29 cellular contexts compared by ENCODE assay signal in the genomic region with DNA sequence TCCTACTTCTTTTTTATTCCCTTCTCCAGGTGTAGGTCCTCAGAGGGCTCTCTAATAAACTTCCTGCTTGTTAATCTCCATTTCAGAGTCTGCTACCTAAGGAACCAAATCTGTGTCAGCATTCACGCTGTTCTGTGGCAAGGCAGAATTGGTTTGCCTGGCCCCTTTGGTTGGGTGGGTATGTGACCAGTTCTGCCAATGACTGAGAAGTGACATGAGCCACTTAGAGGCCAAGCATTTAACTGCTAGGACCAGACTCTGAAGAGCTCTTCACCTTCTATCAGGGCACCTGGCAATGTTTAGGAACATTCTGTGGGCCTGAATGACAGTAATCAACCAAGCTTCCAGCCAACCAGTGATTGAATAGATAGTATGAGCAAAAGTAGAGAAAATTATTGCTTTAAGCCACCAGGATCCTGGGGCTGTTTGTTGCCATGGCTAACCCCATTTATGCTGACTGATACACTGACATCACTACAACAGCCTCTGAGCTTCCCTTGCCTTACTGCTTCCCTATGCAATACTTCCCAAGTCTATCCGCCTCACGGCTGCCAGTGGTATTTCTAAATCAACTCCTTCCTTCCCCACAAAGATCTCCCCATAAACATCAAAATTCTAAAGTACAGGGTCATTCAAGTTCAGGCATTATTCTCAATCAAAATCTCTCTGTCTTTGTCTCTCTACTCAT.
"Had no signal": no experiment of that assay in that cellular context is flagged by ENCODE, and none has a peak within 500 bp of the region (broad histone marks: within the 10 kb centered on the region; RNA-seq: fewer than 3 reads in every experiment).

No MANE protein-coding gene starts in this region.

- H3K9me3 ChIP-seq: esophagus muscularis mucosa, heart left ventricle, psoas muscle, transverse colon, vagina had no signal

- H3K27ac ChIP-seq: brain microvascular endothelial cell, esophagus muscularis mucosa, foreskin keratinocyte, parathyroid adenoma, psoas muscle, transverse colon, vagina, VCaP had no signal

- H3K4me1 ChIP-seq: parathyroid adenoma, psoas muscle, transverse colon, vagina had no signal

- H3K4me3 Mint-ChIP-seq: activated naive CD4-positive, alpha-beta T cell treated with anti-CD3 and anti-CD28 coated beads, Interleukin-2, amount 10 ng/mL, durations not matched to agents 7 days and 5 days; immature natural killer cell; naive thymus-derived CD8-positive, alpha-beta T cell; neural crest cell had no signal

- ATAC-seq: foreskin keratinocyte; left colon; naive thymus-derived CD8-positive, alpha-beta T cell; psoas muscle had no signal

- H3K9me3 Mint-ChIP-seq: activated naive CD4-positive, alpha-beta T cell treated with anti-CD3 and anti-CD28 coated beads, Interleukin-2, amount 10 ng/mL, durations not matched to agents 7 days and 5 days; immature natural killer cell; neural crest cell had no signal

- H3K27ac Mint-ChIP-seq: activated naive CD4-positive, alpha-beta T cell treated with anti-CD3 and anti-CD28 coated beads, Interleukin-2, amount 10 ng/mL, durations not matched to agents 7 days and 5 days; naive thymus-derived CD8-positive, alpha-beta T cell had no signal

- H3K36me3 Mint-ChIP-seq: activated naive CD4-positive, alpha-beta T cell treated with anti-CD3 and anti-CD28 coated beads, Interleukin-2, amount 10 ng/mL, durations not matched to agents 7 days and 5 days; naive thymus-derived CD8-positive, alpha-beta T cell had no signal

- H3K4me3 ChIP-seq: esophagus muscularis mucosa, heart left ventricle, psoas muscle, transverse colon, vagina had no signal

- H3K4me1 Mint-ChIP-seq: activated naive CD4-positive, alpha-beta T cell treated with anti-CD3 and anti-CD28 coated beads, Interleukin-2, amount 10 ng/mL, durations not matched to agents 7 days and 5 days; naive thymus-derived CD8-positive, alpha-beta T cell; neural crest cell had no signal

- H3K36me3 ChIP-seq: brain microvascular endothelial cell, esophagus muscularis mucosa, heart left ventricle, transverse colon, vagina had no signal

- DNase-seq: activated CD4-positive, alpha-beta T cell treated with anti-CD3 and anti-CD28 coated beads for 4 hours; activated CD4-positive, alpha-beta T cell treated with anti-CD3 and anti-CD28 coated beads, Interleukin-2, amount 50 U/mL, for 4 hours; activated gamma-delta T cell; activated naive CD4-positive, alpha-beta T cell treated with anti-CD3 and anti-CD28 coated beads, Interleukin-2, amount 10 ng/mL, durations not matched to agents 7 days and 5 days; activated T-cell treated with anti-CD3 and anti-CD28 coated beads for 4 hours; amniotic stem cell; brain microvascular endothelial cell; central memory CD4-positive, alpha-beta T cell; dermis blood vessel endothelial cell; effector CD4-positive, alpha-beta T cell; foreskin keratinocyte; heart left ventricle; hypothalamus; immature natural killer cell; kidney; left colon; mesenchymal stem cell; naive thymus-derived CD8-positive, alpha-beta T cell; occipital lobe; psoas muscle; stimulated activated CD4-positive, alpha-beta T cell treated with anti-CD3 and anti-CD28 coated beads, Interleukin-15, amount 100 ng/mL, for 24 hours; stimulated activated CD4-positive, alpha-beta T cell treated with anti-CD3 and anti-CD28 coated beads, Interleukin-2, amount 100 ng/mL, for 24 hours; stimulated activated naive CD4-positive, alpha-beta T cell treated with Interleukin-2 at 50 U/mL for 16 hours; transverse colon had no signal

- H3K27me3 ChIP-seq: brain microvascular endothelial cell, foreskin keratinocyte, heart left ventricle, transverse colon, vagina had no signal
